Comparison of ENCODE assay signal across 8 cellular contexts in genomic region chr7:142854505-142855400, GRCh38. TPM values are rescaled to one million over a fixed set of nuclear protein-coding genes. Genes with fewer than 3 reads are reported as not detected.
A peak's percentile ranks its signal among the peaks of the same experiment; 100 is the strongest.
DNase-seq lines count a peak whose midpoint lies in the region; ATAC-seq, FAIRE-seq and TF ChIP-seq lines count a peak whose summit lies in the region.

Gene EPHB6, plus strand, starts transcription at chr7:142855076. Its CDS starts 8,152 bp downstream, at chr7:142863228.

- no peaks in the 10 kb centered on the region for H3K9me3 Mint-ChIP-seq in activated T-helper 1 cell treated with anti-CD3 and anti-CD28 coated beads, Interleukin-12 subunit alpha, Interleukin-12 subunit beta, Interleukin-2, Interleukin-4 antibody, amounts not matched to agents 30 ng/mL and 10 ng/mL and 1 ng/mL, durations not matched to agents 14 hours and 24 hours and 36 hours
- no peaks in the 10 kb centered on the region for H3K9me3 Mint-ChIP-seq in naive thymus-derived CD8-positive, alpha-beta T cell

- H3K4me3 Mint-ChIP-seq in activated T-helper 1 cell treated with anti-CD3 and anti-CD28 coated beads, Interleukin-12 subunit alpha, Interleukin-12 subunit beta, Interleukin-2, Interleukin-4 antibody, amounts not matched to agents 30 ng/mL and 10 ng/mL and 1 ng/mL, durations not matched to agents 14 hours and 24 hours and 36 hours, result peak within 1 kb of the TSS; percentile 96
- H3K4me3 Mint-ChIP-seq in naive thymus-derived CD8-positive, alpha-beta T cell, result peak within 1 kb of the TSS; percentile 89 to 99 (median 96)

- TF ChIP-seq POLR2A in A549 (IDR thresholded peaks at IDR 0.05; ENCODE audit: low read length) (peak; percentile 28; the same call in 1 of the 2 replicates), stomach (IDR thresholded peaks at IDR 0.05) (no peak)

- WGBS in A549 (ENCODE audit: missing lambda C conversion rate), result 4% methylated on average over 28 of the region's 93 CpGs
- WGBS in stomach, 5 donors, result 0 to 1% (median 1%) methylated on average over 24 to 93 of the region's 93 CpGs

- peak within 1 kb of the TSS; percentile 82 for H3K27ac Mint-ChIP-seq in activated T-helper 1 cell treated with anti-CD3 and anti-CD28 coated beads, Interleukin-12 subunit alpha, Interleukin-12 subunit beta, Interleukin-2, Interleukin-4 antibody, amounts not matched to agents 30 ng/mL and 10 ng/mL and 1 ng/mL, durations not matched to agents 14 hours and 24 hours and 36 hours
- H3K27ac Mint-ChIP-seq in naive thymus-derived CD8-positive, alpha-beta T cell, result peak within 1 kb of the TSS; percentile 73 to 94 (median 88)

- FAIRE-seq in A549 (lab: Jason Lieb, UNC), result no peak

- peak within 1 kb of the TSS; percentile 58 to 84; a peak in 5 of 6 replicates for H3K27ac ChIP-seq in A549
- H3K27ac ChIP-seq in fibroblast of lung (ENCODE audit: insufficient read depth, low read length), result no peak within 1 kb of the TSS
- peak within 1 kb of the TSS; percentile 63 to 84 (median 76) for H3K27ac ChIP-seq in stomach

- H3K4me2 ChIP-seq in A549, result peak within 1 kb of the TSS; percentile 83
- peak within 1 kb of the TSS; percentile 94 for H3K4me2 ChIP-seq in fibroblast of lung (ENCODE audit: extremely low read depth, insufficient read depth, low read length)

- H3K9me3 ChIP-seq in A549 (no peaks in the 10 kb centered on the region), NT2/D1 (ENCODE audit: insufficient read depth, low read length) (no peaks in the 10 kb centered on the region), fibroblast of lung (ENCODE audit: control insufficient read depth, insufficient read depth, low read depth, low read length) (no peaks in the 10 kb centered on the region), stomach (no peaks in the 10 kb centered on the region)

- H3K36me3 Mint-ChIP-seq in activated T-helper 1 cell treated with anti-CD3 and anti-CD28 coated beads, Interleukin-12 subunit alpha, Interleukin-12 subunit beta, Interleukin-2, Interleukin-4 antibody, amounts not matched to agents 30 ng/mL and 10 ng/mL and 1 ng/mL, durations not matched to agents 14 hours and 24 hours and 36 hours (ENCODE audit: low read depth), result no peaks in the 10 kb centered on the region
- no peaks in the 10 kb centered on the region for H3K36me3 Mint-ChIP-seq in naive thymus-derived CD8-positive, alpha-beta T cell

- H3K4me1 ChIP-seq in A549, result no peaks in the 10 kb centered on the region
- peaks cover 4% of the 10 kb centered on the region for H3K4me1 ChIP-seq in NT2/D1 (ENCODE audit: insufficient read depth, insufficient read length)
- no peaks in the 10 kb centered on the region for H3K4me1 ChIP-seq in fibroblast of lung (ENCODE audit: control insufficient read depth, extremely low read depth, insufficient read depth, low read length)
- peaks cover 16 to 40% (median 33%) of the 10 kb centered on the region in 4 donors for H3K4me1 ChIP-seq in stomach

- TF ChIP-seq RAD21 in A549 (conservative IDR thresholded peaks at IDR 0.05 in 1 of 2, IDR thresholded peaks at IDR 0.05 in 1 of 2), result no peak

- CTCF ChIA-PET in A549 (lab: Yijun Ruan, JAX), result interaction anchor here (0.6 to 3.2 kb wide), 16 partner anchors 10 to 1982 kb away, joined by 3 to 40 read pairs (median 4); no protein-coding TSS in a partner anchor

- no peaks in the 10 kb centered on the region for H4K20me1 ChIP-seq in fibroblast of lung (ENCODE audit: control insufficient read depth, extremely low read depth, insufficient read depth, low read length)

- intact Hi-C loops in activated T-helper 1 cell treated with anti-CD3 and anti-CD28 coated beads, Interleukin-12 subunit alpha, Interleukin-12 subunit beta, Interleukin-2, Interleukin-4 antibody, amounts not matched to agents 30 ng/mL and 10 ng/mL and 1 ng/mL, durations not matched to agents 14 hours and 24 hours and 36 hours (cut with micrococcal nuclease), result loop anchor here (1.0 to 5.0 kb wide), 7 partner anchors 12 to 532 kb away; no protein-coding TSS in a partner anchor
- intact Hi-C loops in stomach (cut with DNase I; ENCODE audit: low total_unique reads), result no loop called here

- TF ChIP-seq EP300 in A549 (IDR thresholded peaks at IDR 0.05) (no peak), stomach (IDR thresholded peaks at IDR 0.05) (no peak)

- H3K9ac ChIP-seq in NT2/D1 (ENCODE audit: insufficient read length, low read depth), result peak within 1 kb of the TSS; percentile 77
- H3K9ac ChIP-seq in fibroblast of lung (ENCODE audit: insufficient read depth, low read length), result no peak within 1 kb of the TSS

- POLR2A ChIA-PET in A549 (lab: Yijun Ruan, JAX), result no interaction called here
- POLR2A ChIA-PET in naive thymus-derived CD8-positive, alpha-beta T cell (lab: Charles Lee), result interaction anchor here (0.7 to 3.6 kb wide), 12 partner anchors 9 to 552 kb away, joined by 3 to 25 read pairs (median 5); partner anchors contain the start of gene TAS2R40

- ATAC-seq in A549 (peak; percentile 69 to 79), GM18870 (IDR thresholded peaks at IDR 0.05; ENCODE audit: unreplicated experiment) (peak; percentile 24), HG03108 (IDR thresholded peaks at IDR 0.05; ENCODE audit: unreplicated experiment) (peak; percentile 63)
- ATAC-seq in naive thymus-derived CD8-positive, alpha-beta T cell, result peak; percentile 63 to 68

- H3K4me1 Mint-ChIP-seq in activated T-helper 1 cell treated with anti-CD3 and anti-CD28 coated beads, Interleukin-12 subunit alpha, Interleukin-12 subunit beta, Interleukin-2, Interleukin-4 antibody, amounts not matched to agents 30 ng/mL and 10 ng/mL and 1 ng/mL, durations not matched to agents 14 hours and 24 hours and 36 hours (ENCODE audit: low read depth), result peaks cover 7% of the 10 kb centered on the region
- peaks cover 13 to 25% (median 23%) of the 10 kb centered on the region in 4 donors for H3K4me1 Mint-ChIP-seq in naive thymus-derived CD8-positive, alpha-beta T cell

- H2AFZ ChIP-seq in fibroblast of lung (ENCODE audit: low read length), result peak within 1 kb of the TSS; percentile 88

- TF ChIP-seq CTCF in A549 (IDR thresholded peaks at IDR 0.05) (no peak), fibroblast of lung (conservative IDR thresholded peaks at IDR 0.05 in 1 of 2, IDR thresholded peaks at IDR 0.05 in 1 of 2; ENCODE audit: low read depth in 1 of 2, low read length in 2 of 2) (no peak), stomach (IDR thresholded peaks at IDR 0.05) (no peak)

- no peaks in the 10 kb centered on the region for H3K79me2 ChIP-seq in fibroblast of lung (ENCODE audit: control insufficient read depth, insufficient read depth, low read length)

- H3K27me3 Mint-ChIP-seq in activated T-helper 1 cell treated with anti-CD3 and anti-CD28 coated beads, Interleukin-12 subunit alpha, Interleukin-12 subunit beta, Interleukin-2, Interleukin-4 antibody, amounts not matched to agents 30 ng/mL and 10 ng/mL and 1 ng/mL, durations not matched to agents 14 hours and 24 hours and 36 hours (ENCODE audit: insufficient read depth), result peaks cover 22% of the 10 kb centered on the region
- H3K27me3 Mint-ChIP-seq in naive thymus-derived CD8-positive, alpha-beta T cell, result peaks cover 0 to 3% (median 0%) of the 10 kb centered on the region in 5 donors

- H3K36me3 ChIP-seq in NT2/D1 (ENCODE audit: insufficient read depth, insufficient read length, low read length) (no peaks in the 10 kb centered on the region), fibroblast of lung (ENCODE audit: control insufficient read depth, insufficient read depth, low read length) (no peaks in the 10 kb centered on the region), stomach (no peaks in the 10 kb centered on the region)

- peak within 1 kb of the TSS; percentile 61 for H3K4me3 ChIP-seq in A549
- H3K4me3 ChIP-seq in NT2/D1 (ENCODE audit: insufficient read length, low read depth), result peak within 1 kb of the TSS; percentile 73
- H3K4me3 ChIP-seq in fibroblast of lung (replicated peaks in 1 of 4; ENCODE audit: control extremely low read depth in 1 of 4, insufficient read depth in 1 of 4, low read depth in 3 of 4, low read length in 4 of 4), result peak within 1 kb of the TSS; percentile 56 to 73 (median 65)
- peak within 1 kb of the TSS; percentile 64 to 77 (median 73) for H3K4me3 ChIP-seq in stomach

- DNase-seq in A549 (ENCODE audit: low read depth in 1 of 2, low spot score in 1 of 2) (peak; percentile 32 to 33), NT2/D1 (ENCODE audit: low read depth, low spot score) (peak; percentile 20), fibroblast of lung (ENCODE audit: low read depth in 2 of 2) (peak; percentile 51 to 65), stomach (peak; percentile 89)
- peak; percentile 54 for DNase-seq in activated T-helper 1 cell treated with anti-CD3 and anti-CD28 coated beads, Interleukin-12 subunit alpha, Interleukin-12 subunit beta, Interleukin-2, Interleukin-4 antibody, amounts not matched to agents 30 ng/mL and 10 ng/mL and 1 ng/mL, durations not matched to agents 14 hours and 24 hours and 36 hours (ENCODE audit: low spot score)
- peak; percentile 32 to 76 (median 46) for DNase-seq in naive thymus-derived CD8-positive, alpha-beta T cell

- H3K27me3 ChIP-seq in NT2/D1 (ENCODE audit: insufficient read depth, insufficient read length) (peaks cover 16% of the 10 kb centered on the region), fibroblast of lung (ENCODE audit: control insufficient read depth, insufficient read depth, low read length) (peaks cover 2% of the 10 kb centered on the region), stomach (peaks cover 0 to 1% (median 0%) of the 10 kb centered on the region in 3 donors)

TF ChIP-seq in A549, 52 proteins besides CTCF, POLR2A, EP300 and RAD21:
- no peak for TF ChIP-seq SMC3 (IDR thresholded peaks at IDR 0.05)
- no peak for TF ChIP-seq JUN (IDR thresholded peaks at IDR 0.05)
- no peak for TF ChIP-seq HOXB13 (CRISPR knock-in tag; IDR thresholded peaks at IDR 0.05; ENCODE audit: low read depth)
- TF ChIP-seq MYC (IDR thresholded peaks at IDR 0.05; ENCODE audit: borderline replicate concordance, low read length), result no peak
- no peak for TF ChIP-seq EHF (CRISPR knock-in tag; IDR thresholded peaks at IDR 0.05)

RNA-seq across cellular contexts. Expression of gene EPHB6, which starts in this region (rescaled TPM):
- 0.26 and 0.32 TPM in 2 replicates for polyA plus RNA-seq in A549 (2011; rRNA removed)
- 0.09 and 0.10 TPM in 2 replicates for polyA plus RNA-seq in A549 (2012; cell fraction: cytosol; rRNA removed)
- polyA plus RNA-seq in A549 (2012; cell fraction: nucleus; rRNA removed), result 0.35 and 0.86 TPM in 2 replicates
- polyA plus RNA-seq in A549 (2017; fragmentation: RNase III; extraction: RNeasy Plus Mini Kit Qiagen cat#74134 plus additional on column Dnase treatment), result 0.14 to 0.37 TPM (median 0.22 TPM) in 3 replicates
- polyA minus RNA-seq in A549 (2011; rRNA and poly(A)+ RNA removed), result 1.1 and 1.2 TPM in 2 replicates
- 5.6 and 6.0 TPM in 2 replicates for total RNA-seq in activated T-helper 1 cell treated with anti-CD3 and anti-CD28 coated beads, Interleukin-12 subunit alpha, Interleukin-12 subunit beta, Interleukin-2, Interleukin-4 antibody, amounts not matched to agents 30 ng/mL and 10 ng/mL and 1 ng/mL, durations not matched to agents 14 hours and 24 hours and 36 hours
- total RNA-seq in fibroblast of lung, result 4.3 and 6.7 TPM in 2 replicates
- 1.1 and 2.9 TPM in 2 replicates for polyA plus RNA-seq in fibroblast of lung
- 1.5 and 4.9 TPM in 2 replicates for polyA plus RNA-seq in fibroblast of lung (2012)
- 9.9 and 13.2 TPM in 2 replicates for polyA minus RNA-seq in fibroblast of lung (ENCODE audit: low replicate concordance)
- total RNA-seq in naive thymus-derived CD8-positive, alpha-beta T cell, result 10 to 100 TPM; 48.6 to 57.4 TPM
- 10 to 100 TPM; 10.2 to 23.3 (median 10.2) TPM for polyA plus RNA-seq in naive thymus-derived CD8-positive, alpha-beta T cell
- total RNA-seq in stomach, result 1 to 10 TPM; 5.4 to 9.6 (median 8.0) TPM
- polyA plus RNA-seq in stomach, result 10 to 100 TPM in 2 of 3 donors, 1 to 10 TPM in 1; 6.2 to 23.1 (median 19.3) TPM

Comparison
In these comparisons a context has a peak if more than half of its experiments do, and no peak if none do; other contexts are left out.
1. ATAC-seq: peak in every context shown above with its lines; median percentile 74 in A549; 66 in naive thymus-derived CD8-positive, alpha-beta T cell; 63 in HG03108; 24 in GM18870.
2. DNase-seq: peak in every context shown above with its lines; median percentile 89 in stomach; 58 in fibroblast of lung; 54 in activated T-helper 1 cell treated with anti-CD3 and anti-CD28 coated beads, Interleukin-12 subunit alpha, Interleukin-12 subunit beta, Interleukin-2, Interleukin-4 antibody, amounts not matched to agents 30 ng/mL and 10 ng/mL and 1 ng/mL, durations not matched to agents 14 hours and 24 hours and 36 hours; 46 in naive thymus-derived CD8-positive, alpha-beta T cell; 32 in A549; 20 in NT2/D1.